Comparison of ENCODE assay signal across 17 cellular contexts in genomic region chr12:47997321-47997720, GRCh38. TPM values are rescaled to one million over a fixed set of nuclear protein-coding genes. Genes with fewer than 3 reads are reported as not detected.
"Had no signal": no experiment of that assay in that cellular context is flagged by ENCODE, and none has a peak within 500 bp of the region (broad histone marks: within the 10 kb centered on the region; RNA-seq: fewer than 3 reads in every experiment).

No MANE protein-coding gene starts in this region.

- H3K9me3 ChIP-seq: ascending aorta, esophagus squamous epithelium, tibial artery, uterus had no signal

- DNase-seq: activated CD4-positive, alpha-beta T cell treated with anti-CD3 and anti-CD28 coated beads for 36 hours; activated CD4-positive, alpha-beta T cell treated with anti-CD3 and anti-CD28 coated beads, Interleukin-2, amount 50 U/mL, for 48 hours; activated gamma-delta T cell; effector CD4-positive, alpha-beta T cell; esophagus squamous epithelium; left cardiac atrium; retina; stimulated activated CD4-positive, alpha-beta T cell treated with anti-CD3 and anti-CD28 coated beads, Interleukin-12 subunit alpha, Interleukin-12 subunit beta, amount 100 ng/mL, for 4 hours; stimulated activated CD4-positive, alpha-beta T cell treated with anti-CD3 and anti-CD28 coated beads, Interleukin-1b, Interleukin-23, amount 100 ng/mL, for 48 hours; stimulated activated naive CD4-positive, alpha-beta T cell treated with Interleukin-2 at 50 U/mL for 16 hours; substantia nigra; T-helper 17 cell; uterus; WERI-Rb-1 had no signal

- H3K36me3 ChIP-seq: ascending aorta, esophagus squamous epithelium, tibial artery, uterus, WERI-Rb-1 had no signal

- H3K4me3 ChIP-seq: ascending aorta, esophagus squamous epithelium, lung, tibial artery, uterus had no signal

- ATAC-seq: activated CD4-positive, alpha-beta T cell treated with anti-CD3 and anti-CD28 coated beads for 36 hours; left cardiac atrium; T-helper 17 cell had no signal

- H3K27me3 ChIP-seq: ascending aorta, uterus had no signal

- H3K27ac ChIP-seq: ascending aorta, esophagus squamous epithelium, tibial artery, uterus, WERI-Rb-1 had no signal

RNA-seq across cellular contexts. Expression of gene COL2A1, which starts 7.0 kb away (rescaled TPM):
- total RNA-seq: ascending aorta, esophagus squamous epithelium, left cardiac atrium, T-helper 17 cell had no signal
